In genomic region chr22:31637375-31637937, GRCh38 we compare ENCODE assay signal across 1 cellular context.
TF ChIP-seq lines count a peak whose summit lies in the region.

No MANE protein-coding gene starts in this region.

TF ChIP-seq in GM12878, 131 proteins besides CTCF, POLR2A, EP300 and RAD21 (continued from another document):
- TF ChIP-seq ZBTB11 (CRISPR knock-in tag; IDR thresholded peaks at IDR 0.05) (no peak), CHD1 (IDR thresholded peaks at IDR 0.05; ENCODE audit: low read depth, low read length) (no peak), PRDM15 (CRISPR knock-in tag; IDR thresholded peaks at IDR 0.05) (no peak), ASH2L (IDR thresholded peaks at IDR 0.05; ENCODE audit: borderline replicate concordance, low read depth) (no peak), MAX (IDR thresholded peaks at IDR 0.05; ENCODE audit: low read depth, low read length) (no peak), RBBP5 (conservative IDR thresholded peaks at IDR 0.05) (no peak), FOS (IDR thresholded peaks at IDR 0.05; ENCODE audit: borderline replicate concordance, extremely low read depth, insufficient read length) (no peak), YY1 (IDR thresholded peaks at IDR 0.05; ENCODE audit: low read depth, low read length) (peak; percentile 81), SPI1 (IDR thresholded peaks at IDR 0.05; ENCODE audit: borderline replicate concordance, insufficient read depth, low read depth, low read length) (peak; percentile 39; the same call in 1 of the 2 replicates), SMAD5 (IDR thresholded peaks at IDR 0.05; ENCODE audit: low read depth) (0 out of 2 replicates have a peak, but pooled peaks have one; percentile 30), NR2C1 (IDR thresholded peaks at IDR 0.05) (no peak), RUNX3 (IDR thresholded peaks at IDR 0.05; ENCODE audit: low read length) (0 out of 2 replicates have a peak, but pooled peaks have one; percentile 5), NR2F1 (conservative IDR thresholded peaks at IDR 0.05) (no peak), ZBTB40 (IDR thresholded peaks at IDR 0.05; ENCODE audit: borderline replicate concordance) (no peak), HDAC6 (IDR thresholded peaks at IDR 0.05; ENCODE audit: unreplicated experiment) (no peak), SIN3A (IDR thresholded peaks at IDR 0.05; ENCODE audit: low read depth, low read length) (0 out of 2 replicates have a peak, but pooled peaks have one; percentile 19), TARDBP (IDR thresholded peaks at IDR 0.05; ENCODE audit: borderline replicate concordance) (no peak), RCOR1 (conservative IDR thresholded peaks at IDR 0.05; ENCODE audit: low read depth, low read length) (no peak), ESRRA (IDR thresholded peaks at IDR 0.05; ENCODE audit: low read length) (no peak), STAT3 (IDR thresholded peaks at IDR 0.05; ENCODE audit: low read depth, low read length) (no peak), MTA2 (IDR thresholded peaks at IDR 0.05; ENCODE audit: low read depth) (no peak), IKZF2 (IDR thresholded peaks at IDR 0.05) (no peak), PBX3 (IDR thresholded peaks at IDR 0.05; ENCODE audit: insufficient replicate concordance, low read depth, low read length) (peak; percentile 5), TCF12 (IDR thresholded peaks at IDR 0.05; ENCODE audit: low read depth, low read length) (no peak), ZNF384 (IDR thresholded peaks at IDR 0.05; ENCODE audit: borderline replicate concordance, low read depth, low read length) (no peak), SMC3 (IDR thresholded peaks at IDR 0.05; ENCODE audit: borderline replicate concordance, low read length) (no peak), HCFC1 (IDR thresholded peaks at IDR 0.05; ENCODE audit: low read length) (0 out of 2 replicates have a peak, but pooled peaks have one; percentile 12), MXI1 (IDR thresholded peaks at IDR 0.05; ENCODE audit: low read depth, low read length) (peak; percentile 61), SRF (IDR thresholded peaks at IDR 0.05; ENCODE audit: low read depth in 2 of 2, low read length in 2 of 2) (no peak), ZZZ3 (IDR thresholded peaks at IDR 0.05; ENCODE audit: control insufficient read depth, insufficient read length, low read depth) (no peak), POLR2AphosphoS5 (IDR thresholded peaks at IDR 0.05; ENCODE audit: low read length) (peak; percentile 86), YBX1 (IDR thresholded peaks at IDR 0.05) (no peak), ZSCAN29 (IDR thresholded peaks at IDR 0.05) (no peak), MLLT1 (IDR thresholded peaks at IDR 0.05) (peak; percentile 28; the same call in 1 of the 2 replicates)
